ENCODE assay signal across 1 cellular context in the genomic region with DNA sequence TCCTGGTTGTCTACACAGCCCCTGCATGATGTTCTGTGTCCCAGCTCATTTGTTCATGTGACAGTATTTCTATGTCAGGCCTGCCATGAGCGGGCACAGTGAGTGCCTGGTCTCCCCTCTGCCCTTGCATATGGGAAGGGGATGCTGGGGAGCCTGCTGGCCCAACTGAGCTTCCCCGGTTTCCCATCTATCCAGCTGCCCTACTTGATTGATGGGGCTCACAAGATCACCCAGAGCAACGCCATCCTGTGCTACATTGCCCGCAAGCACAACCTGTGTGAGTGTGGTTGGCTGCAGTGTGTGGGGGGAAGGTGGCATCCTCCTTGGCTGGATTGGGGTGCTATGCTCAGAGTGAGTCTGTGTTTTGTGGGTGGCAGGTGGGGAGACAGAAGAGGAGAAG.
TF ChIP-seq lines count a peak whose summit lies in the region.

No MANE protein-coding gene starts in this region.

TF ChIP-seq in GM12878, 131 proteins besides CTCF, POLR2A, EP300 and RAD21:
- TF ChIP-seq, protein P1, sequence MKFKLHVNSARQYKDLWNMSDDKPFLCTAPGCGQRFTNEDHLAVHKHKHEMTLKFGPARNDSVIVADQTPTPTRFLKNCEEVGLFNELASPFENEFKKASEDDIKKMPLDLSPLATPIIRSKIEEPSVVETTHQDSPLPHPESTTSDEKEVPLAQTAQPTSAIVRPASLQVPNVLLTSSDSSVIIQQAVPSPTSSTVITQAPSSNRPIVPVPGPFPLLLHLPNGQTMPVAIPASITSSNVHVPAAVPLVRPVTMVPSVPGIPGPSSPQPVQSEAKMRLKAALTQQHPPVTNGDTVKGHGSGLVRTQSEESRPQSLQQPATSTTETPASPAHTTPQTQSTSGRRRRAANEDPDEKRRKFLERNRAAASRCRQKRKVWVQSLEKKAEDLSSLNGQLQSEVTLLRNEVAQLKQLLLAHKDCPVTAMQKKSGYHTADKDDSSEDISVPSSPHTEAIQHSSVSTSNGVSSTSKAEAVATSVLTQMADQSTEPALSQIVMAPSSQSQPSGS (IDR thresholded peaks at IDR 0.05; ENCODE audit: low read length), result no peak
- TF ChIP-seq ZNF217 (IDR thresholded peaks at IDR 0.05) (no peak), HCFC1 (IDR thresholded peaks at IDR 0.05; ENCODE audit: low read length) (no peak), CBFB (IDR thresholded peaks at IDR 0.05; ENCODE audit: low read depth) (no peak), PAX5 (IDR thresholded peaks at IDR 0.05; ENCODE audit: borderline replicate concordance, low read depth, low read length) (no peak), GABPA (IDR thresholded peaks at IDR 0.05; ENCODE audit: low read depth) (no peak), BRCA1 (IDR thresholded peaks at IDR 0.05; ENCODE audit: low read depth, low read length) (no peak), PAX8 (IDR thresholded peaks at IDR 0.05) (no peak), ZBED1 (IDR thresholded peaks at IDR 0.05; ENCODE audit: borderline replicate concordance) (no peak), DPF2 (IDR thresholded peaks at IDR 0.05) (no peak), ZNF207 (IDR thresholded peaks at IDR 0.05; ENCODE audit: borderline replicate concordance) (no peak), ESRRA (IDR thresholded peaks at IDR 0.05; ENCODE audit: low read length) (no peak), NR2C1 (IDR thresholded peaks at IDR 0.05) (no peak)
- TF ChIP-seq, protein P2, sequence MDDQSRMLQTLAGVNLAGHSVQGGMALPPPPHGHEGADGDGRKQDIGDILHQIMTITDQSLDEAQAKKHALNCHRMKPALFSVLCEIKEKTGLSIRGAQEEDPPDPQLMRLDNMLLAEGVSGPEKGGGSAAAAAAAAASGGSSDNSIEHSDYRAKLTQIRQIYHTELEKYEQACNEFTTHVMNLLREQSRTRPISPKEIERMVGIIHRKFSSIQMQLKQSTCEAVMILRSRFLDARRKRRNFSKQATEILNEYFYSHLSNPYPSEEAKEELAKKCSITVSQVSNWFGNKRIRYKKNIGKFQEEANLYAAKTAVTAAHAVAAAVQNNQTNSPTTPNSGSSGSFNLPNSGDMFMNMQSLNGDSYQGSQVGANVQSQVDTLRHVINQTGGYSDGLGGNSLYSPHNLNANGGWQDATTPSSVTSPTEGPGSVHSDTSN (IDR thresholded peaks at IDR 0.05; ENCODE audit: insufficient replicate concordance, low read depth, low read length), result no peak
- TF ChIP-seq, protein P3, sequence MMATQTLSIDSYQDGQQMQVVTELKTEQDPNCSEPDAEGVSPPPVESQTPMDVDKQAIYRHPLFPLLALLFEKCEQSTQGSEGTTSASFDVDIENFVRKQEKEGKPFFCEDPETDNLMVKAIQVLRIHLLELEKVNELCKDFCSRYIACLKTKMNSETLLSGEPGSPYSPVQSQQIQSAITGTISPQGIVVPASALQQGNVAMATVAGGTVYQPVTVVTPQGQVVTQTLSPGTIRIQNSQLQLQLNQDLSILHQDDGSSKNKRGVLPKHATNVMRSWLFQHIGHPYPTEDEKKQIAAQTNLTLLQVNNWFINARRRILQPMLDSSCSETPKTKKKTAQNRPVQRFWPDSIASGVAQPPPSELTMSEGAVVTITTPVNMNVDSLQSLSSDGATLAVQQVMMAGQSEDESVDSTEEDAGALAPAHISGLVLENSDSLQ (IDR thresholded peaks at IDR 0.05), result no peak
